ENCODE assay signal across 8 cellular contexts in the genomic region with DNA sequence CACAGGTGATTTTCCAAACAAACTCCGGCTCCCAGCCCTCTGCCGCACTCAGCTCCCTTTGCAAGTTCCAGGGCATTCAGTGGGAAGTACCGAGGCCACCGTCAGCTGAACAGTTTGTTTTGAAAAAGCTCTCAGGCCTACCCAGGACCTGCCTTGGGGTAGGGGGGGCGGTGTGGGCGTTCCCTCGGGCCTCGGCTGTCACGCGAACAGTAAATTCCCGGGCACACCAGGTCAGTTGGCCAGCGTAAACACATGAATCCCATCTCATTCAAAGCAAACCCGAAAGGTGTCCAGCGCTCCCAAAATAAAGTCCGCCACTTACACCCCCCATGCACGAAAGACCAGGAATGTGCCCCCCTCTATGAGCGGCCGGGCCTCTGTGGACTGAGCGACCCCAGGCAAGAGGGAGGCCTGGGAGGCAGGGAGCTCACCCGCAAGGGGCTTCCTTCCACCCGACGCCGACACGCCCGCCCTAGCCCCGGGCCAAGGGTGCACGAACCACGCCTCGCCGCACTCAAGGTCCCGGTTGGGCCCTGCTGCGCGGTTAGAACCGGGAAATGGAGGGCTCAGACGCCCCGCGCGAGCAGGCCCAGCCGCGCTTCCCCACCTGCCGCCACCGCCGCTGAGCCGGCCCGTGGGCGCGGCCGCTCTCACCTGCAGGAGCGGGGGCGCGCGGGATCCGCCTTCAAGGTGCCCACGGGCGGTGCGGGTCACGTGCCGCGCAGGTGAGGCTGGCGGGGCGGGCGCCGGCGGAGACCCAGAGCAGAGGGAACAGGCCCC. TPM values are rescaled to one million over a fixed set of nuclear protein-coding genes. Genes with fewer than 3 reads are reported as not detected.
DNase-seq lines count a peak whose midpoint lies in the region; ATAC-seq lines count a peak whose summit lies in the region.

A gene with protein sequence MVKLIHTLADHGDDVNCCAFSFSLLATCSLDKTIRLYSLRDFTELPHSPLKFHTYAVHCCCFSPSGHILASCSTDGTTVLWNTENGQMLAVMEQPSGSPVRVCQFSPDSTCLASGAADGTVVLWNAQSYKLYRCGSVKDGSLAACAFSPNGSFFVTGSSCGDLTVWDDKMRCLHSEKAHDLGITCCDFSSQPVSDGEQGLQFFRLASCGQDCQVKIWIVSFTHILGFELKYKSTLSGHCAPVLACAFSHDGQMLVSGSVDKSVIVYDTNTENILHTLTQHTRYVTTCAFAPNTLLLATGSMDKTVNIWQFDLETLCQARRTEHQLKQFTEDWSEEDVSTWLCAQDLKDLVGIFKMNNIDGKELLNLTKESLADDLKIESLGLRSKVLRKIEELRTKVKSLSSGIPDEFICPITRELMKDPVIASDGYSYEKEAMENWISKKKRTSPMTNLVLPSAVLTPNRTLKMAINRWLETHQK (minus strand): TSS at position 775 of the 780 bp plus-strand sequence. CDS start 3,634 bp downstream, outside the sequence.

- intact Hi-C loops in head of caudate nucleus (cut with DNase I): loop anchor here (10.0 kb wide), 1 partner anchor 429 kb away; a partner anchor contains a TSS

- no peaks in the 10 kb centered on the region for H3K27me3 Mint-ChIP-seq in activated naive CD8-positive, alpha-beta T cell

- H3K27ac Mint-ChIP-seq in activated naive CD8-positive, alpha-beta T cell: peak within 1 kb of the TSS; percentile 68

- peak; percentile 60 for DNase-seq in AG20443 (ENCODE audit: low spot score)
- DNase-seq in NCI-H82 (lab: John Stamatoyannopoulos, UW): peak; percentile 65
- peak; percentile 26 to 78 (median 55) for DNase-seq in head of caudate nucleus
- DNase-seq in occipital lobe (lab: John Stamatoyannopoulos, UW): peak; percentile 33
- no peak for DNase-seq in activated CD4-positive, CD25-positive, alpha-beta regulatory T cell treated with anti-CD3 and anti-CD28 coated beads, Interleukin-2, amount 50 U/mL, for 72 hours

- no peaks in the 10 kb centered on the region for H3K9me3 Mint-ChIP-seq in activated naive CD8-positive, alpha-beta T cell (ENCODE audit: low read depth)

- H3K4me3 Mint-ChIP-seq in activated naive CD8-positive, alpha-beta T cell: peak within 1 kb of the TSS; percentile 90

- H3K36me3 Mint-ChIP-seq in activated naive CD8-positive, alpha-beta T cell: peaks cover 2% of the 10 kb centered on the region

- H3K4me1 Mint-ChIP-seq in activated naive CD8-positive, alpha-beta T cell (ENCODE audit: low read depth): peaks cover 34% of the 10 kb centered on the region

- ATAC-seq in GM18517 (IDR thresholded peaks at IDR 0.05; ENCODE audit: unreplicated experiment): peak; percentile 35
- ATAC-seq in HG03135 (IDR thresholded peaks at IDR 0.05; ENCODE audit: unreplicated experiment): peak; percentile 29

RNA-seq across cellular contexts. Expression of the gene that starts here (rescaled TPM):
- total RNA-seq in occipital lobe: 30.9 TPM
